ENCODE assay signal across 8 cellular contexts in the genomic region with DNA sequence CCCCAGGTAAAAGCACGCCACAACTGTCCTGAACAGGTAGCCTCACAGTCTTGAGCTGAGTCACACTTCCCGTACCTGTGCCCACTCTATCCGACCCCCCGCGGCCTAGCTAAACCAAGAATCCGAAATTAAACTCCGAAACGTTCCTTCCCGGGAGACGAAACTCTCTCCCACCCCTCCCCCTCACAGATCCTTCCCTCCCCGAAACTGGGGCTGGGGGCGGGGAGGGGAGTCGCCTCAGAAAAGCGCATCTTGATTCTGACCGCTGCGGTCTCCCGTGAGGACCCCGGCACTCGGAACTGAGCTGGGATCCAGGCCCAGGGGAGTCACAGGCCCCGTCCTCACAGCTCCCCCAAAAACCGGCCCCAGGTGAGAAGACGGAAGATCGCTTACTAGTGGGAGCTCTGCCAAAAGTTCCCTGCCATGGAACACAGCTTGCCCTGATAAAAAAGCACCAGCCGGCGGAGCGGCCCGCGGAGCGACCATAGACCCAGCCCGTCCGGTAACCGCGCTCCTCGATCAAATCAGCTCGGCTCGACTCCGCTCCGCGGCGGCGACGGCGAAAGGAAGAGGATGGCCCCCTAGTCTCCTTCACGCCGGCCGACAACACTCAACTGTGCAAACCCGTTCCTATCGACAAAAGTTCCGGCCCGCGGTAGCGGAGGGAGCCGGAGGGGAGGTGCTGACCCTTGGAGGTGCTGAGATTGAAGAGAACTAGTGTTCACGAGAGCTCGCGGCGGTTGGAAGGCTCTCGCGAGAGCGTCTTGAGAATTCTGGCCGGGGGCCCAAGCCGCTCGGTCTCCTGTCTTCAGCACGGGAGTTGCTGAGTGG. TPM values are rescaled to one million over a fixed set of nuclear protein-coding genes. Genes with fewer than 3 reads are reported as not detected.
DNase-seq lines count a peak whose midpoint lies in the region; ATAC-seq, FAIRE-seq and TF ChIP-seq lines count a peak whose summit lies in the region.

Gene CCNC (minus strand): TSS at position 558 of the 831 bp plus-strand sequence. CDS start 133 bp downstream, at position 425.

- H3K79me2 ChIP-seq in astrocyte (ENCODE audit: insufficient read depth, low read length) = peaks cover 52% of the 10 kb centered on the region

- H3K4me2 ChIP-seq in astrocyte (ENCODE audit: low read length) = peak within 1 kb of the TSS; percentile 95

- H3K27me3 Mint-ChIP-seq in T-helper 2 cell treated with Interferon-gamma antibody and Interleukin-4, amounts not matched to agents 5 μg/mL and 100 μg/mL, for 36 hours (ENCODE audit: low read depth) = no peaks in the 10 kb centered on the region
- H3K27me3 Mint-ChIP-seq in astrocyte (ENCODE audit: low read depth, unreplicated experiment) = no peaks in the 10 kb centered on the region

- intact Hi-C loops in aorta (cut with DNase I) = loop anchor here (5.0 kb wide), 2 partner anchors 46 to 141 kb away; partner anchors contain the start of gene PNISR (in 1 of the 2)

- H3K4me3 ChIP-seq in astrocyte (ENCODE audit: insufficient read depth, low read depth, low read length) = peak within 1 kb of the TSS; percentile 96
- H3K4me3 ChIP-seq in rectal smooth muscle tissue (ENCODE audit: low read length) = peak within 1 kb of the TSS; percentile 97
- peak within 1 kb of the TSS; percentile 78 to 83 for H3K4me3 ChIP-seq in aorta (ENCODE audit: low read length in 2 of 2)

- H4K20me1 ChIP-seq in astrocyte (ENCODE audit: insufficient read depth, low read length) = peaks cover 37% of the 10 kb centered on the region

- DNase-seq in NCI-H187 (lab: John Stamatoyannopoulos, UW) (peak; percentile 86 to 88), astrocyte (ENCODE audit: low read depth) (peak; percentile 95), hepatic stellate cell (ENCODE audit: low spot score) (peak; percentile 88), aorta (peak; percentile 96)
- peak; percentile 89 for DNase-seq in T-helper 2 cell treated with Interferon-gamma antibody and Interleukin-4, amounts not matched to agents 5 μg/mL and 100 μg/mL, for 36 hours (ENCODE audit: low spot score)

- H3K27ac Mint-ChIP-seq in T-helper 2 cell treated with Interferon-gamma antibody and Interleukin-4, amounts not matched to agents 5 μg/mL and 100 μg/mL, for 36 hours = peak within 1 kb of the TSS; percentile 92
- peak within 1 kb of the TSS; percentile 94 for H3K27ac Mint-ChIP-seq in astrocyte (ENCODE audit: unreplicated experiment)

- peak within 1 kb of the TSS; percentile 95 for H3K9ac ChIP-seq in astrocyte (ENCODE audit: low read length)
- peak within 1 kb of the TSS; percentile 83 for H3K9ac ChIP-seq in rectal smooth muscle tissue (ENCODE audit: low read length)

- peaks cover 17% of the 10 kb centered on the region for H3K4me1 Mint-ChIP-seq in T-helper 2 cell treated with Interferon-gamma antibody and Interleukin-4, amounts not matched to agents 5 μg/mL and 100 μg/mL, for 36 hours (ENCODE audit: low read depth)
- peaks cover 2% of the 10 kb centered on the region for H3K4me1 Mint-ChIP-seq in astrocyte (ENCODE audit: low read depth, unreplicated experiment)

- H3K4me1 ChIP-seq in astrocyte (ENCODE audit: insufficient read depth, low read length) (peaks cover 5% of the 10 kb centered on the region), rectal smooth muscle tissue (ENCODE audit: control insufficient read depth, insufficient read depth, low read length) (peaks cover 3% of the 10 kb centered on the region), aorta (ENCODE audit: control insufficient read depth in 1 of 2, insufficient read depth in 2 of 2, low read length in 2 of 2) (no peaks in the 10 kb centered on the region)

- H2AFZ ChIP-seq in astrocyte (ENCODE audit: low read depth, low read length) = peak within 1 kb of the TSS; percentile 95

- H3K4me3 Mint-ChIP-seq in T-helper 2 cell treated with Interferon-gamma antibody and Interleukin-4, amounts not matched to agents 5 μg/mL and 100 μg/mL, for 36 hours = peak within 1 kb of the TSS; percentile 99
- H3K4me3 Mint-ChIP-seq in astrocyte (ENCODE audit: unreplicated experiment) = peak within 1 kb of the TSS; percentile 97

- no peaks in the 10 kb centered on the region for H3K27me3 ChIP-seq in astrocyte (ENCODE audit: insufficient read depth, low read length)
- H3K27me3 ChIP-seq in rectal smooth muscle tissue (ENCODE audit: control insufficient read depth, insufficient read depth, low read length) = no peaks in the 10 kb centered on the region
- no peaks in the 10 kb centered on the region for H3K27me3 ChIP-seq in aorta (ENCODE audit: control insufficient read depth in 1 of 2, insufficient read depth in 2 of 2, low read length in 1 of 2)

- no peak for TF ChIP-seq CTCF in astrocyte (IDR thresholded peaks at IDR 0.05; ENCODE audit: insufficient read depth, low read depth, low read length)

- H3K27ac ChIP-seq in astrocyte (ENCODE audit: low read depth, low read length) (peak within 1 kb of the TSS; percentile 90), rectal smooth muscle tissue (ENCODE audit: low read depth, low read length) (peak within 1 kb of the TSS; percentile 84), aorta (ENCODE audit: low read depth in 1 of 2, low read length in 2 of 2) (no peak within 1 kb of the TSS)

- peak; percentile 97 for ATAC-seq in GM18498 (IDR thresholded peaks at IDR 0.05; ENCODE audit: unreplicated experiment)
- peak; percentile 98 for ATAC-seq in HG02885 (IDR thresholded peaks at IDR 0.05; ENCODE audit: poor library complexity, unreplicated experiment)
- peak; percentile 100 for ATAC-seq in aorta (ENCODE audit: low FRiP score)

- H3K36me3 ChIP-seq in astrocyte (ENCODE audit: insufficient read depth, low read length) (no peaks in the 10 kb centered on the region), rectal smooth muscle tissue (ENCODE audit: control insufficient read depth, insufficient read depth, low read length) (no peaks in the 10 kb centered on the region), aorta (ENCODE audit: control insufficient read depth in 1 of 2, insufficient read depth in 2 of 2, low read length in 1 of 2) (no peaks in the 10 kb centered on the region)

- H3K9me3 Mint-ChIP-seq in T-helper 2 cell treated with Interferon-gamma antibody and Interleukin-4, amounts not matched to agents 5 μg/mL and 100 μg/mL, for 36 hours = no peaks in the 10 kb centered on the region
- peaks cover 6% of the 10 kb centered on the region for H3K9me3 Mint-ChIP-seq in astrocyte (ENCODE audit: unreplicated experiment)

- no peak for FAIRE-seq in astrocyte (lab: Jason Lieb, UNC)

- 0 to 1% methylated on average over 64 of the region's 64 CpGs for WGBS in aorta, 2 donors

- H3K9me3 ChIP-seq in astrocyte (ENCODE audit: insufficient read depth, low read depth, low read length) (no peaks in the 10 kb centered on the region), aorta (ENCODE audit: control insufficient read depth, low read length) (no peaks in the 10 kb centered on the region)

- H3K36me3 Mint-ChIP-seq in T-helper 2 cell treated with Interferon-gamma antibody and Interleukin-4, amounts not matched to agents 5 μg/mL and 100 μg/mL, for 36 hours (ENCODE audit: low read depth) = peaks cover 8% of the 10 kb centered on the region
- H3K36me3 Mint-ChIP-seq in astrocyte (ENCODE audit: low read depth, unreplicated experiment) = no peaks in the 10 kb centered on the region

RNA-seq across cellular contexts. Expression of gene CCNC, which starts in this region (rescaled TPM):
- total RNA-seq in astrocyte = 51.5 and 51.8 TPM in 2 replicates
- total RNA-seq in aorta = 10 to 100 TPM; 37.2 to 40.4 TPM
- polyA plus RNA-seq in aorta = 10 to 100 TPM; 24.4 to 38.2 TPM

Comparison
In these comparisons a context has a peak if more than half of its experiments do, and no peak if none do; other contexts are left out.
1. H3K27ac ChIP-seq: peak in astrocyte (single experiment) and rectal smooth muscle tissue (single experiment); none in aorta (0 of 2).
2. Peak in every context shown above with its lines, with median percentiles within 50 percentile points of each other: ATAC-seq, DNase-seq and H3K4me3 ChIP-seq.